Comparison of ENCODE assay signal across 8 cellular contexts in genomic region chr14:28773917-28774691, GRCh38. TPM values are rescaled to one million over a fixed set of nuclear protein-coding genes. Genes with fewer than 3 reads are reported as not detected.
DNase-seq lines count a peak whose midpoint lies in the region; ATAC-seq and TF ChIP-seq lines count a peak whose summit lies in the region.

No MANE protein-coding gene starts in this region.

- WGBS in smooth muscle cell (ENCODE audit: low lambda C conversion rate), result 3% methylated on average over 46 of the region's 46 CpGs

- peaks cover 100% of the 10 kb centered on the region for H3K27me3 ChIP-seq in smooth muscle cell (ENCODE audit: low read depth)

- H3K27ac Mint-ChIP-seq in activated CD8-positive, alpha-beta T cell treated with anti-CD3 and anti-CD28 coated beads, Interleukin-2, amount 10 ng/mL, durations not matched to agents 7 days and 5 days, result no peak overlapping the region

- no peaks in the 10 kb centered on the region for H3K9me3 ChIP-seq in smooth muscle cell (replicated peaks; ENCODE audit: low read depth)

- no peak overlapping the region for H3K4me3 ChIP-seq in fibroblast of pulmonary artery (replicated peaks; ENCODE audit: low read depth, low read length)
- no peak overlapping the region for H3K4me3 ChIP-seq in smooth muscle cell

- H3K4me3 Mint-ChIP-seq in activated CD8-positive, alpha-beta T cell treated with anti-CD3 and anti-CD28 coated beads, Interleukin-2, amount 10 ng/mL, durations not matched to agents 7 days and 5 days, result no peak overlapping the region

- no peaks in the 10 kb centered on the region for H3K4me1 Mint-ChIP-seq in activated CD8-positive, alpha-beta T cell treated with anti-CD3 and anti-CD28 coated beads, Interleukin-2, amount 10 ng/mL, durations not matched to agents 7 days and 5 days (ENCODE audit: low read depth)

- TF ChIP-seq CTCF in fibroblast of pulmonary artery (IDR thresholded peaks at IDR 0.05; ENCODE audit: low read length, missing control alignments) (peak; percentile 56), smooth muscle cell (IDR thresholded peaks at IDR 0.05; ENCODE audit: borderline replicate concordance, insufficient read depth, poor library complexity, severe bottlenecking) (peak; percentile 28)

- no peaks in the 10 kb centered on the region for H3K36me3 ChIP-seq in smooth muscle cell (ENCODE audit: low read depth)

- in situ Hi-C loops in ACHN (cut with HindIII; ENCODE audit: low pct_ligation_motif_present, low pct_unique_long_range_greater_than_20kb, low sequenced_read_pairs), result no loop called here

- H3K79me2 ChIP-seq in smooth muscle cell (ENCODE audit: low read depth), result no peaks in the 10 kb centered on the region

- peaks cover 5% of the 10 kb centered on the region for H3K36me3 Mint-ChIP-seq in activated CD8-positive, alpha-beta T cell treated with anti-CD3 and anti-CD28 coated beads, Interleukin-2, amount 10 ng/mL, durations not matched to agents 7 days and 5 days (ENCODE audit: low read depth)

- peaks cover 37% of the 10 kb centered on the region for H3K27me3 Mint-ChIP-seq in activated CD8-positive, alpha-beta T cell treated with anti-CD3 and anti-CD28 coated beads, Interleukin-2, amount 10 ng/mL, durations not matched to agents 7 days and 5 days (ENCODE audit: low read depth)

- H3K4me1 ChIP-seq in smooth muscle cell (ENCODE audit: low read depth), result no peaks in the 10 kb centered on the region

- no peak overlapping the region for H3K9ac ChIP-seq in smooth muscle cell (ENCODE audit: low read depth)

- H2AFZ ChIP-seq in smooth muscle cell (ENCODE audit: low read depth), result no peak overlapping the region

- no peaks in the 10 kb centered on the region for H4K20me1 ChIP-seq in smooth muscle cell (ENCODE audit: low read depth)

- no peak overlapping the region for H3K27ac ChIP-seq in smooth muscle cell (ENCODE audit: low read depth)

- no peak for ATAC-seq in activated CD8-positive, alpha-beta T cell treated with anti-CD3 and anti-CD28 coated beads, Interleukin-2, amount 10 ng/mL, durations not matched to agents 7 days and 5 days

- H3K9me3 Mint-ChIP-seq in activated CD8-positive, alpha-beta T cell treated with anti-CD3 and anti-CD28 coated beads, Interleukin-2, amount 10 ng/mL, durations not matched to agents 7 days and 5 days (ENCODE audit: insufficient read depth), result peaks cover 13% of the 10 kb centered on the region

- POLR2A ChIA-PET in activated CD8-positive, alpha-beta T cell treated with anti-CD3 and anti-CD28 coated beads, Interleukin-2, amount 10 ng/mL, durations not matched to agents 7 days and 5 days (lab: Charles Lee), result no interaction called here

- H3K4me2 ChIP-seq in smooth muscle cell, result peak overlapping the region; percentile 62

- CTCF ChIA-PET in activated CD8-positive, alpha-beta T cell treated with anti-CD3 and anti-CD28 coated beads, Interleukin-2, amount 10 ng/mL, durations not matched to agents 7 days and 5 days (lab: Charles Lee), result interaction anchor here (0.9 to 1.1 kb wide), 2 partner anchors 18 to 19 kb away, joined by 3 to 4 read pairs; no protein-coding TSS in a partner anchor

- no peaks in the 10 kb centered on the region for H3F3A ChIP-seq in smooth muscle cell (ENCODE audit: low read depth)

- DNase-seq in NCI-H2107 (lab: John Stamatoyannopoulos, UW), result peak; percentile 91
- DNase-seq in NCI-H2107 treated with DMSO at 0.1 percent for 48 hours (lab: John Stamatoyannopoulos, UW; ENCODE audit: unreplicated experiment), result no peak
- DNase-seq in NCI-H524 (lab: John Stamatoyannopoulos, UW), result peak; percentile 90 to 92
- peak; percentile 64 for DNase-seq in fibroblast of pulmonary artery (ENCODE audit: low read depth)
- DNase-seq in smooth muscle cell (lab: John Stamatoyannopoulos, UW; ENCODE audit: unreplicated experiment), result no peak
- no peak for DNase-seq in activated naive CD4-positive, alpha-beta T cell treated with anti-CD3 and anti-CD28 coated beads, Interleukin-2, amount 50 U/mL, for 16 hours
- no peak for DNase-seq in ACHN
- no peak for DNase-seq in activated CD8-positive, alpha-beta T cell treated with anti-CD3 and anti-CD28 coated beads, Interleukin-2, amount 10 ng/mL, durations not matched to agents 7 days and 5 days

RNA-seq across cellular contexts. Expression of gene FOXG1, which starts 7.5 kb away (rescaled TPM):
- not detected in 2 replicates for total RNA-seq in smooth muscle cell
- not detected in 2 replicates for polyA plus RNA-seq in smooth muscle cell
- total RNA-seq in activated CD8-positive, alpha-beta T cell treated with anti-CD3 and anti-CD28 coated beads, Interleukin-2, amount 10 ng/mL, durations not matched to agents 7 days and 5 days, result not detected

Comparison
In these comparisons a context has a peak if more than half of its experiments do, and no peak if none do; other contexts are left out.
1. DNase-seq: peak in NCI-H2107 (single experiment), NCI-H524 (2 of 2) and fibroblast of pulmonary artery (single experiment); none in NCI-H2107 treated with DMSO at 0.1 percent for 48 hours (single experiment), smooth muscle cell (single experiment), activated naive CD4-positive, alpha-beta T cell treated with anti-CD3 and anti-CD28 coated beads, Interleukin-2, amount 50 U/mL, for 16 hours (single experiment), ACHN (single experiment) and activated CD8-positive, alpha-beta T cell treated with anti-CD3 and anti-CD28 coated beads, Interleukin-2, amount 10 ng/mL, durations not matched to agents 7 days and 5 days (single experiment).